ENCODE assay signal across 30 cellular contexts in the genomic region with DNA sequence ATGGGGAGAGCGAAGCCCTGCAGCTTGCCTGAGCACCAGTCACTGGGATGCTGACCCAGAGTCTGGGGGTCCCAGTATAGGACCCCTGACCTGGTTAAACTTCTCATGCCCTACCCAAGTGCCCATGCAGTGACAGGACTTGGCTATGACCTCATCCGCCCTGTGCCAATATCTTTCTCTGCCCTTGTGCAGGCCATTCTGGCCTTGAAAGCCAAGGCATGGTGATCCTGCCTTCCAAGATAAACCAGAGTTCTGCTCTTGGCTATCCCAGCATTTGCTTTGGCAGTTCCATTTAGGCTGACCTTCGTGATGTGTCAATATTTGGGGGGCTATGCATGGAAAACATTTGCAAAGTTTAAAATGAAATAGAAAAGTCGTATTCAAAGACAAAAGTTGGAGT.
"Had no signal": no experiment of that assay in that cellular context is flagged by ENCODE, and none has a peak within 500 bp of the region (broad histone marks: within the 10 kb centered on the region; RNA-seq: fewer than 3 reads in every experiment).

No MANE protein-coding gene starts in this region.

- H3K27ac ChIP-seq: adrenal gland, coronary artery, dorsolateral prefrontal cortex, esophagus muscularis mucosa, foreskin keratinocyte, gastrocnemius medialis, heart right ventricle, WERI-Rb-1 had no signal

- ATAC-seq: activated CD4-positive, alpha-beta T cell treated with anti-CD3 and anti-CD28 coated beads for 36 hours; activated CD8-positive, alpha-beta memory T cell treated with anti-CD3 and anti-CD28 coated beads, Interleukin-2, amount 10 ng/mL, durations not matched to agents 7 days and 5 days; activated CD8-positive, alpha-beta T cell treated with anti-CD3 and anti-CD28 coated beads, Interleukin-2, amount 10 ng/mL, durations not matched to agents 7 days and 5 days; activated naive CD8-positive, alpha-beta T cell treated with anti-CD3 and anti-CD28 coated beads, Interleukin-2, amount 50 U/mL, for 24 hours; foreskin keratinocyte; gastrocnemius medialis; heart right ventricle; T-helper 17 cell had no signal

- H3K4me3 ChIP-seq: adrenal gland, coronary artery, dorsolateral prefrontal cortex, esophagus muscularis mucosa, gastrocnemius medialis, heart right ventricle had no signal

- FAIRE-seq: astrocyte had no signal

- H3K4me1 ChIP-seq: adrenal gland, foreskin keratinocyte, heart right ventricle had no signal

- H3K36me3 ChIP-seq: adrenal gland, esophagus muscularis mucosa, gastrocnemius medialis, heart right ventricle, WERI-Rb-1 had no signal

- DNase-seq: activated B cell treated with CpG ODN at 0.5 μM for 24 hours; activated CD4-positive, alpha-beta memory T cell treated with anti-CD3 and anti-CD28 coated beads for 36 hours; activated CD4-positive, alpha-beta T cell treated with anti-CD3 and anti-CD28 coated beads for 36 hours; activated CD4-positive, alpha-beta T cell treated with anti-CD3 and anti-CD28 coated beads, Interleukin-2, amount 10 ng/mL, durations not matched to agents 24 days and 14 days; activated CD4-positive, CD25-positive, alpha-beta regulatory T cell treated with anti-CD3 and anti-CD28 coated beads, Interleukin-2, amount 50 U/mL, for 72 hours; activated CD8-positive, alpha-beta memory T cell treated with anti-CD3 and anti-CD28 coated beads, Interleukin-2, amount 10 ng/mL, durations not matched to agents 7 days and 5 days; activated CD8-positive, alpha-beta memory T cell treated with anti-CD3 and anti-CD28 coated beads, Interleukin-2, amount 50 U/mL, for 4 hours; activated CD8-positive, alpha-beta T cell treated with anti-CD3 and anti-CD28 coated beads, Interleukin-2, amount 10 ng/mL, durations not matched to agents 7 days and 5 days; activated effector memory CD4-positive, alpha-beta T cell treated with anti-CD3 and anti-CD28 coated beads, Interleukin-2, amount 50 U/mL, for 16 hours; activated naive CD4-positive, alpha-beta T cell treated with anti-CD3 and anti-CD28 coated beads for 36 hours; activated naive CD8-positive, alpha-beta T cell treated with anti-CD3 and anti-CD28 coated beads for 36 hours; activated naive CD8-positive, alpha-beta T cell treated with anti-CD3 and anti-CD28 coated beads, Interleukin-2, amount 50 U/mL, for 24 hours; activated T-cell treated with anti-CD3 and anti-CD28 coated beads, Interleukin-2, amount 50 U/mL, for 1 hour; activated T-cell treated with anti-CD3 and anti-CD28 coated beads, Interleukin-2, amount 50 U/mL, for 48 hours; adrenal gland; amygdala; dorsolateral prefrontal cortex; effector memory CD4-positive, alpha-beta T cell; endodermal cell; erythroblast; foreskin keratinocyte; gastrocnemius medialis; heart right ventricle; T-helper 1 cell; T-helper 17 cell; T1000; WERI-Rb-1 had no signal

- H3K9me3 ChIP-seq: adrenal gland, esophagus muscularis mucosa, gastrocnemius medialis, heart right ventricle had no signal

- H3K27me3 ChIP-seq: adrenal gland, esophagus muscularis mucosa, foreskin keratinocyte, gastrocnemius medialis, heart right ventricle had no signal
